ENCODE assay signal across 8 cellular contexts in genomic region chr4:184168406-184169019, GRCh38. TPM values are rescaled to one million over a fixed set of nuclear protein-coding genes. Genes with fewer than 3 reads are reported as not detected.
A peak's percentile ranks its signal among the peaks of the same experiment; 100 is the strongest.
DNase-seq lines count a peak whose midpoint lies in the region; ATAC-seq and TF ChIP-seq lines count a peak whose summit lies in the region.

No MANE protein-coding gene starts in this region.

- WGBS in esophagus muscularis mucosa: 11% methylated on average over 20 of the region's 33 CpGs

- H3K36me3 ChIP-seq in esophagus muscularis mucosa: no peaks in the 10 kb centered on the region

- H3K36me3 Mint-ChIP-seq in naive B cell: peaks cover 0 to 5% of the 10 kb centered on the region in 2 donors
- H3K36me3 Mint-ChIP-seq in stimulated activated naive B cell treated with anti-CD40 and anti-IgM and Interleukin-4, amounts not matched to agents 10 μg/mL and 1 μg/mL and 100 μg/mL, for 72 hours: no peaks in the 10 kb centered on the region

- peak; percentile 13 for DNase-seq in NCI-H82 treated with DMSO at 0.1 percent for 48 hours (lab: John Stamatoyannopoulos, UW; ENCODE audit: unreplicated experiment)
- DNase-seq in activated T-cell treated with anti-CD3 and anti-CD28 coated beads for 24 hours (ENCODE audit: low read depth): peak; percentile 24
- DNase-seq in esophagus muscularis mucosa (ENCODE audit: extremely low spot score): peak; percentile 91
- DNase-seq in naive B cell: peak; percentile 23
- peak; percentile 13 for DNase-seq in stimulated activated naive B cell treated with anti-CD40 and anti-IgM and Interleukin-4, amounts not matched to agents 10 μg/mL and 1 μg/mL and 100 μg/mL, for 72 hours

- H3K27ac ChIP-seq in 22Rv1 (no peak overlapping the region), esophagus muscularis mucosa (replicated peaks in 1 of 4) (no peak overlapping the region)

- H3K27ac Mint-ChIP-seq in naive B cell: peak overlapping the region in 1 of 6 donors; percentile 72
- no peak overlapping the region for H3K27ac Mint-ChIP-seq in stimulated activated naive B cell treated with anti-CD40 and anti-IgM and Interleukin-4, amounts not matched to agents 10 μg/mL and 1 μg/mL and 100 μg/mL, for 72 hours

- H3K4me1 ChIP-seq in esophagus muscularis mucosa: peaks cover 7 to 10% (median 9%) of the 10 kb centered on the region in 4 donors

- ATAC-seq in GM18511 (IDR thresholded peaks at IDR 0.05; ENCODE audit: unreplicated experiment): peak; percentile 78
- ATAC-seq in HG02970 (IDR thresholded peaks at IDR 0.05; ENCODE audit: low FRiP score, unreplicated experiment): peak; percentile 76
- ATAC-seq in naive B cell (ENCODE audit: low read depth in 2 of 2): peak; percentile 67 to 75
- peak; percentile 92 to 95 for ATAC-seq in stimulated activated naive B cell treated with anti-CD40 and anti-IgM and Interleukin-4, amounts not matched to agents 10 μg/mL and 1 μg/mL and 100 μg/mL, for 72 hours (replicated peaks)

- intact Hi-C loops in esophagus muscularis mucosa (cut with DNase I): loop anchor here (1.0 kb wide), 1 partner anchor 328 kb away; no protein-coding TSS in a partner anchor

- peaks cover 3 to 7% (median 5%) of the 10 kb centered on the region in 3 donors for H3K4me1 Mint-ChIP-seq in naive B cell
- peaks cover 2 to 13% of the 10 kb centered on the region in 2 donors for H3K4me1 Mint-ChIP-seq in stimulated activated naive B cell treated with anti-CD40 and anti-IgM and Interleukin-4, amounts not matched to agents 10 μg/mL and 1 μg/mL and 100 μg/mL, for 72 hours

- H3K27me3 ChIP-seq in esophagus muscularis mucosa: peaks cover 0 to 21% (median 0%) of the 10 kb centered on the region in 4 donors

- peak overlapping the region in 1 of 4 donors; percentile 38 for H3K4me3 ChIP-seq in esophagus muscularis mucosa

- peak overlapping the region in 2 of 8 donors; percentile 7 to 43 for H3K4me3 Mint-ChIP-seq in naive B cell
- no peak overlapping the region for H3K4me3 Mint-ChIP-seq in stimulated activated naive B cell treated with anti-CD40 and anti-IgM and Interleukin-4, amounts not matched to agents 10 μg/mL and 1 μg/mL and 100 μg/mL, for 72 hours

- TF ChIP-seq EP300 in esophagus muscularis mucosa (IDR thresholded peaks at IDR 0.05): no peak

- H3K9me3 ChIP-seq in esophagus muscularis mucosa: no peaks in the 10 kb centered on the region

- no peak for TF ChIP-seq POLR2A in esophagus muscularis mucosa (IDR thresholded peaks at IDR 0.05; ENCODE audit: low read depth)

- peaks cover 65 to 82% (median 75%) of the 10 kb centered on the region in 3 donors for H3K27me3 Mint-ChIP-seq in naive B cell
- H3K27me3 Mint-ChIP-seq in stimulated activated naive B cell treated with anti-CD40 and anti-IgM and Interleukin-4, amounts not matched to agents 10 μg/mL and 1 μg/mL and 100 μg/mL, for 72 hours: peaks cover 71 to 86% of the 10 kb centered on the region in 2 donors

- H3K9me3 Mint-ChIP-seq in naive B cell: no peaks in the 10 kb centered on the region
- no peaks in the 10 kb centered on the region for H3K9me3 Mint-ChIP-seq in stimulated activated naive B cell treated with anti-CD40 and anti-IgM and Interleukin-4, amounts not matched to agents 10 μg/mL and 1 μg/mL and 100 μg/mL, for 72 hours

- TF ChIP-seq CTCF in 22Rv1 (IDR thresholded peaks at IDR 0.05): peak; percentile 97
- peak in 2 of 3 experiments; percentile 83 to 97 for TF ChIP-seq CTCF in esophagus muscularis mucosa (IDR thresholded peaks at IDR 0.05)

RNA-seq across cellular contexts. Expression of gene ENPP6, which starts 49.2 kb away (rescaled TPM):
- 1 to 10 TPM in 1 of 4 donors, under 1 TPM in 3; 0.42 to 1.1 (median 0.92) TPM for total RNA-seq in esophagus muscularis mucosa
- not detected for polyA plus RNA-seq in naive B cell (ENCODE audit: low read depth in 6 of 6)

Comparison
In these comparisons a context has a peak if more than half of its experiments do, and no peak if none do; other contexts are left out.
1. DNase-seq: peak in every context shown above with its lines; median percentile 91 in esophagus muscularis mucosa; 24 in activated T-cell treated with anti-CD3 and anti-CD28 coated beads for 24 hours; 23 in naive B cell; 13 in NCI-H82 treated with DMSO at 0.1 percent for 48 hours; 13 in stimulated activated naive B cell treated with anti-CD40 and anti-IgM and Interleukin-4, amounts not matched to agents 10 μg/mL and 1 μg/mL and 100 μg/mL, for 72 hours.